Comparison of ENCODE assay signal across 21 cellular contexts in the genomic region with DNA sequence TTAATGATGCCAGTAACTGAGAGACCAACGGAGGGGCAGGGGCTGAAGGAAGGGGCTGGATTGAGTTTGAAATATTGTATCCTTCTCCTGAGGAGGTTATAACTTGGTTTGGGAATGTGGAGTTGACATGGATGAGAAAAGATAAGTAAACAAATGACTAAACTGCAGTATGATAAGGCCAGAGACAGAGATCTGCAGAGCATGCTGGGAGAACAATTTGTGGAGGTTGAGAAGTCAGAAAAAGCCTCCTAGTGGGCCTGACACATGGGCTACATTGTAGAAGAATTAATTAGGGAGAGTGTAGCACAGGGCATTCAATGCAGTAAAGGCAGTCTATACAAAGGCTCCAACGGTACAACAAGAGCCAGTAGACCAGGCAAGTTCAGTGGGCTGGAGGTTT. TPM values are rescaled to one million over a fixed set of nuclear protein-coding genes. Genes with fewer than 3 reads are reported as not detected.
DNase-seq lines count a peak whose midpoint lies in the region; ATAC-seq and TF ChIP-seq lines count a peak whose summit lies in the region.
"Had no signal": no experiment of that assay in that cellular context is flagged by ENCODE, and none has a peak within 500 bp of the region (broad histone marks: within the 10 kb centered on the region; RNA-seq: fewer than 3 reads in every experiment).

No MANE protein-coding gene starts in this region.

- no peaks in the 10 kb centered on the region for H3K9me3 ChIP-seq in Caco-2
- H3K9me3 ChIP-seq in hepatocyte (ENCODE audit: low read depth), result no peaks in the 10 kb centered on the region

- peak overlapping the region; percentile 37 for H3K27ac ChIP-seq in hepatocyte
- H3K27ac ChIP-seq: C4-2B, HL-60 had no signal

- no peak for TF ChIP-seq CTCF in Caco-2 (IDR thresholded peaks at IDR 0.05; ENCODE audit: insufficient read depth in 1 of 2, low read depth in 1 of 2, low read length in 1 of 2, severe bottlenecking in 1 of 2, unreplicated experiment in 1 of 2)
- TF ChIP-seq CTCF in hepatocyte (IDR thresholded peaks at IDR 0.05; ENCODE audit: poor library complexity), result no peak
- no peak for TF ChIP-seq CTCF in progenitor cell of endocrine pancreas (IDR thresholded peaks at IDR 0.05; ENCODE audit: unreplicated experiment)

- ATAC-seq in HG02642 (IDR thresholded peaks at IDR 0.05; ENCODE audit: poor library complexity, unreplicated experiment) (no peak), HG02571 (IDR thresholded peaks at IDR 0.05; ENCODE audit: unreplicated experiment) (no peak)
- ATAC-seq: GM23338, K562 had no signal

- peaks cover 4% of the 10 kb centered on the region for H3K36me3 Mint-ChIP-seq in Caco-2 (ENCODE audit: insufficient read depth, unreplicated experiment)
- H3K36me3 Mint-ChIP-seq in progenitor cell of endocrine pancreas (ENCODE audit: insufficient read depth), result no peaks in the 10 kb centered on the region

- no peaks in the 10 kb centered on the region for H3K79me2 ChIP-seq in hepatocyte

- BruUV-seq in Caco-2 (replicated peaks; lab: Mats Ljungman, UMichigan), result no TSS peak

- H3K9me3 Mint-ChIP-seq in Caco-2 (ENCODE audit: unreplicated experiment) (no peaks in the 10 kb centered on the region), progenitor cell of endocrine pancreas (ENCODE audit: low read depth) (no peaks in the 10 kb centered on the region)
- H3K9me3 Mint-ChIP-seq: CD4-positive, alpha-beta T cell; GM23338; HFFc6 had no signal

- peaks cover 35% of the 10 kb centered on the region for H3K4me1 Mint-ChIP-seq in Caco-2 (ENCODE audit: low read depth, unreplicated experiment)
- peaks cover 18% of the 10 kb centered on the region for H3K4me1 Mint-ChIP-seq in progenitor cell of endocrine pancreas (ENCODE audit: low read depth)

- H3K27me3 Mint-ChIP-seq in Caco-2 (ENCODE audit: insufficient read depth, unreplicated experiment) (no peaks in the 10 kb centered on the region), progenitor cell of endocrine pancreas (peaks cover 12% of the 10 kb centered on the region)
- H3K27me3 Mint-ChIP-seq: CD4-positive, alpha-beta T cell had no signal

- H3K4me3 Mint-ChIP-seq in Caco-2 (ENCODE audit: unreplicated experiment) (no peak overlapping the region), progenitor cell of endocrine pancreas (ENCODE audit: low read depth) (no peak overlapping the region)
- H3K4me3 Mint-ChIP-seq: CD4-positive, alpha-beta T cell; GM23338; HFFc6 had no signal

- H3K4me2 ChIP-seq in hepatocyte, result no peak overlapping the region
- H3K4me2 ChIP-seq: GM23338 had no signal

- H3K9me2 ChIP-seq in hepatocyte (replicated peaks; ENCODE audit: insufficient read depth), result no peaks in the 10 kb centered on the region

- 87% methylated on average over 2 of the region's 2 CpGs for WGBS in hepatocyte (ENCODE audit: low lambda C conversion rate, missing lambda C conversion rate)

- POLR2A ChIA-PET in Caco-2 (lab: Charles Lee), result no interaction called here

- intact Hi-C loops in Caco-2 (cut with micrococcal nuclease; ENCODE audit: unreplicated experiment), result no loop called here

- H2AFZ ChIP-seq in hepatocyte, result no peak overlapping the region
- H2AFZ ChIP-seq: GM23338 had no signal

- H4K20me1 ChIP-seq in hepatocyte (ENCODE audit: insufficient read depth, poor library complexity, severe bottlenecking), result no peaks in the 10 kb centered on the region

- no peak overlapping the region for H3K4me3 ChIP-seq in Caco-2 (ENCODE audit: low read depth, low read length)
- H3K4me3 ChIP-seq in hepatocyte, result no peak overlapping the region
- H3K4me3 ChIP-seq: GM23338, K562 had no signal

- peaks cover 47% of the 10 kb centered on the region for H3K4me1 ChIP-seq in Caco-2
- H3K4me1 ChIP-seq in hepatocyte (ENCODE audit: insufficient read depth), result peaks cover 6% of the 10 kb centered on the region

- H3K27me3 ChIP-seq in Caco-2 (replicated peaks; ENCODE audit: control insufficient read depth, insufficient read depth, low read length) (no peaks in the 10 kb centered on the region), hepatocyte (no peaks in the 10 kb centered on the region)

- H3K36me3 ChIP-seq in Caco-2 (ENCODE audit: control insufficient read depth, insufficient read depth, low read length) (no peaks in the 10 kb centered on the region), hepatocyte (replicated peaks; ENCODE audit: insufficient read depth, low read depth) (no peaks in the 10 kb centered on the region)

- peak overlapping the region; percentile 61 for H3K27ac Mint-ChIP-seq in Caco-2 (ENCODE audit: unreplicated experiment)
- H3K27ac Mint-ChIP-seq in progenitor cell of endocrine pancreas, result no peak overlapping the region
- H3K27ac Mint-ChIP-seq: CD4-positive, alpha-beta T cell; GM23338; HFFc6 had no signal

- CTCF ChIA-PET in Caco-2 (lab: Charles Lee), result no interaction called here

- DNase-seq in Caco-2, result no peak
- peak; percentile 24 for DNase-seq in M059J (ENCODE audit: low read depth)
- no peak for DNase-seq in hepatocyte (ENCODE audit: low spot score)
- peak; percentile 14 for DNase-seq in renal cortical epithelial cell (ENCODE audit: low read depth)
- DNase-seq in NCI-H1436 (lab: John Stamatoyannopoulos, UW), result no peak
- DNase-seq in progenitor cell of endocrine pancreas (ENCODE audit: low spot score, unreplicated experiment), result no peak
- DNase-seq: 8988T; Calu3; CD4-positive, alpha-beta T cell; DMS79 treated with DMSO at 0.1 percent for 48 hours; GF-D8; HCEC 1CT; HFFc6 had no signal

RNA-seq across cellular contexts. Expression of gene SPON1, which starts 55.9 kb away (rescaled TPM):
- 41.4 and 46.9 TPM in 2 replicates for total RNA-seq in Caco-2 (2022)
- total RNA-seq in M059J (2014; rRNA removed; shearing (Covaris generic)), result 0.05 and 0.17 TPM in 2 replicates
- 73.1 and 82.8 TPM in 2 replicates for total RNA-seq in hepatocyte
- polyA plus RNA-seq in hepatocyte, result 34.5 and 47.8 TPM in 2 replicates
- total RNA-seq in renal cortical epithelial cell, result 2.9 and 25.4 TPM in 2 replicates
- 13.3 and 13.7 TPM in 2 replicates for total RNA-seq in progenitor cell of endocrine pancreas
- total RNA-seq: Calu3, HFFc6, HT1080, K562 had no signal
- polyA plus RNA-seq: BJ had no signal

Comparison
In these comparisons a context has a peak if more than half of its experiments do, and no peak if none do; other contexts are left out.
1. DNase-seq: peak in M059J (single experiment) and renal cortical epithelial cell (single experiment); none in Caco-2 (0 of 2), hepatocyte (single experiment), NCI-H1436 (single experiment) and progenitor cell of endocrine pancreas (single experiment).